Comparison of ENCODE assay signal across 8 cellular contexts in genomic region chr2:224937887-224938286, GRCh38.
DNase-seq lines count a peak whose midpoint lies in the region; ATAC-seq and TF ChIP-seq lines count a peak whose summit lies in the region.

No MANE protein-coding gene starts in this region.

- peaks cover 39% of the 10 kb centered on the region for H3K4me1 ChIP-seq in effector memory CD4-positive, alpha-beta T cell (ENCODE audit: control insufficient read depth, insufficient read depth, low read length, poor library complexity, severe bottlenecking)

- no peaks in the 10 kb centered on the region for H3K27me3 ChIP-seq in effector memory CD4-positive, alpha-beta T cell (replicated peaks; ENCODE audit: control insufficient read depth, insufficient read depth, low read length, poor library complexity, severe bottlenecking)

- DNase-seq in effector memory CD4-positive, alpha-beta T cell = no peak
- DNase-seq in SKM-1 (lab: John Stamatoyannopoulos, UW; ENCODE audit: unreplicated experiment) (no peak), erythroblast (lab: John Stamatoyannopoulos, UW) (no peak), Ammon's horn (ENCODE audit: low spot score) (no peak), LoVo (ENCODE audit: low spot score) (no peak)

- TF ChIP-seq POLR2A in erythroblast (IDR thresholded peaks at IDR 0.05; ENCODE audit: low read length) = no peak

- H3K9me3 ChIP-seq in effector memory CD4-positive, alpha-beta T cell (ENCODE audit: control insufficient read depth, low read length) = no peaks in the 10 kb centered on the region

- peak overlapping the region; percentile 51 for H3K27ac ChIP-seq in effector memory CD4-positive, alpha-beta T cell (ENCODE audit: insufficient read depth, low read length, poor library complexity, severe bottlenecking)

- no peak overlapping the region for H3K4me3 ChIP-seq in effector memory CD4-positive, alpha-beta T cell (ENCODE audit: insufficient read depth, low read depth, low read length, poor library complexity, severe bottlenecking)

- ATAC-seq in GM18499 (IDR thresholded peaks at IDR 0.05; ENCODE audit: insufficient read depth, unreplicated experiment) (peak; percentile 90), GM21390 (IDR thresholded peaks at IDR 0.05; ENCODE audit: unreplicated experiment) (peak; percentile 84), HG03442 (IDR thresholded peaks at IDR 0.05; ENCODE audit: unreplicated experiment) (peak; percentile 77)

- no peaks in the 10 kb centered on the region for H3K36me3 ChIP-seq in effector memory CD4-positive, alpha-beta T cell (ENCODE audit: control insufficient read depth, insufficient read depth, low read length)
